ENCODE assay signal across 8 cellular contexts in the genomic region with DNA sequence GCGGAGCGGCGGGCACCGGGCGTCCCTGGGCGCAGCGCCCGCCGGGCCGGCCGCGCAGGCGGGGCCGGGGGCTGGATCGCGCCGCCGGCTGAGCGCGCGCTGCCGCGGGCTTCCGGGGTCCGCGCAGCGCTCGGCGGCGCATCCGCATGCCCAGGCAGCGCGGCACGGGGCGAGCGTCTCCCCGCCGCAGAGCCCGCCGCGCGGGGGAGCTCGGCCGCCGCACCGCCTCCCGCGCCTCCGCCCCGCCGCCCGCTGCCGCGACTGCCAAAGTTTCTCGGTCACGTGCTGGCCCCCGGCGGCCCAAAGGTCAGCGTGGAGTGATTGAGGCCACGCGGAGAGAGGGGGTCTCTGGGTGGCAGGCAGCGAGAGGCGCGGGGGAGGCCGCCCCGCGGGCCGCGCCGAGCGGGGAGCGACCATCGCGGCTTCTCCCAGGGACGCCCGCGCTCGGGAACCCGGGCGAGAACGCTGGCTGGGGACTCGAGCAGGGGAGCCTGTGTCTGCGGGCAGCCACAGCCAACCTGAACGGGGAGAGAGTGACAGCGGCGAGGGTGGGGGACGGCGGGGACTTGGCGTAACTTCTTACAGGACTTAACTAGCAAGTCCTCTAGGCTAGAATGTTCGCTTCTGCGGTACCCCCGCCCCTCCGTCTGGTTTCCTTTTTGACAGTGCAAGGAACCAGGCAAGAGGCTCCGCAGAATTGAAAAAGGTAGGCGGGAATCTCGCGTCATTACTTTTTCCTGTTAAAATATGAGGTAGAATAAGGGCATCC. TPM values are rescaled to one million over a fixed set of nuclear protein-coding genes. Genes with fewer than 3 reads are reported as not detected.
DNase-seq lines count a peak whose midpoint lies in the region; ATAC-seq lines count a peak whose summit lies in the region.

A gene with protein sequence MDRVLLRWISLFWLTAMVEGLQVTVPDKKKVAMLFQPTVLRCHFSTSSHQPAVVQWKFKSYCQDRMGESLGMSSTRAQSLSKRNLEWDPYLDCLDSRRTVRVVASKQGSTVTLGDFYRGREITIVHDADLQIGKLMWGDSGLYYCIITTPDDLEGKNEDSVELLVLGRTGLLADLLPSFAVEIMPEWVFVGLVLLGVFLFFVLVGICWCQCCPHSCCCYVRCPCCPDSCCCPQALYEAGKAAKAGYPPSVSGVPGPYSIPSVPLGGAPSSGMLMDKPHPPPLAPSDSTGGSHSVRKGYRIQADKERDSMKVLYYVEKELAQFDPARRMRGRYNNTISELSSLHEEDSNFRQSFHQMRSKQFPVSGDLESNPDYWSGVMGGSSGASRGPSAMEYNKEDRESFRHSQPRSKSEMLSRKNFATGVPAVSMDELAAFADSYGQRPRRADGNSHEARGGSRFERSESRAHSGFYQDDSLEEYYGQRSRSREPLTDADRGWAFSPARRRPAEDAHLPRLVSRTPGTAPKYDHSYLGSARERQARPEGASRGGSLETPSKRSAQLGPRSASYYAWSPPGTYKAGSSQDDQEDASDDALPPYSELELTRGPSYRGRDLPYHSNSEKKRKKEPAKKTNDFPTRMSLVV (minus strand): TSS at position 180 of the 769 bp plus-strand sequence. CDS start 272 bp downstream, outside the sequence.

- DNase-seq in DMS53 (lab: John Stamatoyannopoulos, UW) (peak; percentile 77), LoVo (ENCODE audit: low spot score) (peak; percentile 57), cerebellum (ENCODE audit: low spot score) (peak; percentile 37), left kidney (ENCODE audit: low read depth, low spot score) (peak; percentile 86)
- peak; percentile 58 for DNase-seq in activated CD4-positive, CD25-positive, alpha-beta regulatory T cell treated with anti-CD3 and anti-CD28 coated beads, Interleukin-2, amount 50 U/mL, for 72 hours
- DNase-seq in stimulated activated CD4-positive, alpha-beta T cell treated with anti-CD3 and anti-CD28 coated beads, Interleukin-2, amount 100 ng/mL, for 4 hours (ENCODE audit: low read depth), result peak; percentile 69

- ATAC-seq in GM21576 (IDR thresholded peaks at IDR 0.05; ENCODE audit: unreplicated experiment), result peak; percentile 62
- ATAC-seq in HG03457 (IDR thresholded peaks at IDR 0.05; ENCODE audit: unreplicated experiment), result no peak

RNA-seq across cellular contexts. Expression of the gene that starts here (rescaled TPM):
- 72.6 TPM for total RNA-seq in cerebellum
